Comparison of ENCODE assay signal across 35 cellular contexts in genomic region chr22:39980635-39981034, GRCh38. TPM values are rescaled to one million over a fixed set of nuclear protein-coding genes. Genes with fewer than 3 reads are reported as not detected.
DNase-seq lines count a peak whose midpoint lies in the region; ATAC-seq and TF ChIP-seq lines count a peak whose summit lies in the region.
"Had no signal": no experiment of that assay in that cellular context is flagged by ENCODE, and none has a peak within 500 bp of the region (broad histone marks: within the 10 kb centered on the region; RNA-seq: fewer than 3 reads in every experiment).

No MANE protein-coding gene starts in this region.

- peaks cover 5% of the 10 kb centered on the region for H3K36me3 ChIP-seq in CD8-positive, alpha-beta memory T cell (ENCODE audit: insufficient read depth, low read length)
- no peaks in the 10 kb centered on the region for H3K36me3 ChIP-seq in lower lobe of right lung
- H3K36me3 ChIP-seq: ascending aorta, cardiac muscle cell, stomach, uterus had no signal

- H3K27me3 ChIP-seq in CD8-positive, alpha-beta memory T cell (ENCODE audit: insufficient read depth, low read length, poor library complexity, severe bottlenecking) = no peaks in the 10 kb centered on the region
- H3K27me3 ChIP-seq in lower lobe of right lung (ENCODE audit: low read depth) = peaks cover 22% of the 10 kb centered on the region
- H3K27me3 ChIP-seq: ascending aorta, cardiac muscle cell, uterus had no signal

- CTCF ChIA-PET in CD8-positive, alpha-beta memory T cell (lab: Charles Lee) = no interaction called here

- intact Hi-C loops in lower lobe of right lung (cut with DNase I) = no loop called here

- no peaks in the 10 kb centered on the region for H3K9me3 ChIP-seq in CD8-positive, alpha-beta memory T cell (ENCODE audit: low read length)
- H3K9me3 ChIP-seq in lower lobe of right lung = no peaks in the 10 kb centered on the region
- H3K9me3 ChIP-seq: ascending aorta, stomach, uterus had no signal

- no peaks in the 10 kb centered on the region for H3K9me3 Mint-ChIP-seq in CD8-positive, alpha-beta memory T cell
- H3K9me3 Mint-ChIP-seq in activated naive CD8-positive, alpha-beta T cell treated with anti-CD3 and anti-CD28 coated beads for 36 hours = peaks cover 3% of the 10 kb centered on the region
- H3K9me3 Mint-ChIP-seq in chondrocyte (ENCODE audit: low read depth) = no peaks in the 10 kb centered on the region
- H3K9me3 Mint-ChIP-seq: activated CD4-positive, alpha-beta memory T cell treated with anti-CD3 and anti-CD28 coated beads for 36 hours; effector memory CD8-positive, alpha-beta T cell; HFFc6 had no signal

- POLR2A ChIA-PET in CD8-positive, alpha-beta memory T cell (lab: Charles Lee) = no interaction called here

- TF ChIP-seq CTCF in lower lobe of right lung (IDR thresholded peaks at IDR 0.05) (no peak), chondrocyte (IDR thresholded peaks at IDR 0.05) (no peak)

- peaks cover 23 to 25% (median 24%) of the 10 kb centered on the region in 3 donors for H3K4me1 Mint-ChIP-seq in CD8-positive, alpha-beta memory T cell
- H3K4me1 Mint-ChIP-seq in activated naive CD8-positive, alpha-beta T cell treated with anti-CD3 and anti-CD28 coated beads for 36 hours = peaks cover 36% of the 10 kb centered on the region
- H3K4me1 Mint-ChIP-seq in chondrocyte (ENCODE audit: low read depth) = peaks cover 6% of the 10 kb centered on the region

- ATAC-seq in lower lobe of right lung (peak; percentile 25 to 31), GM18858 (IDR thresholded peaks at IDR 0.05; ENCODE audit: unreplicated experiment) (no peak)
- ATAC-seq: activated CD4-positive, CD25-positive, alpha-beta regulatory T cell treated with anti-CD3 and anti-CD28 coated beads, Interleukin-2, amount 50 U/mL, for 24 hours; effector memory CD8-positive, alpha-beta T cell; left lobe of liver; Panc1; right cardiac atrium had no signal

- DNase-seq in Ammon's horn (ENCODE audit: low spot score) = peak; percentile 30
- DNase-seq in CD8-positive, alpha-beta memory T cell = no peak
- no peak for DNase-seq in activated naive CD8-positive, alpha-beta T cell treated with anti-CD3 and anti-CD28 coated beads for 36 hours
- DNase-seq in lower lobe of right lung = no peak
- no peak for DNase-seq in cerebellar nuclear complex (lab: John Stamatoyannopoulos, UW)
- no peak for DNase-seq in chondrocyte (ENCODE audit: low spot score)
- DNase-seq: ACHN; activated CD4-positive, alpha-beta memory T cell treated with anti-CD3 and anti-CD28 coated beads for 36 hours; effector memory CD8-positive, alpha-beta T cell; erythroblast; glutamatergic neuron; GM23248; HFFc6; mesendoderm; NCI-H1092 treated with DMSO at 0.1 percent for 48 hours; NCI-H1694 treated with DMSO at 0.1 percent for 48 hours; NCI-H2171 treated with DMSO at 0.1 percent for 48 hours; NCI-H526; right cardiac atrium; SHP77; stimulated activated CD4-positive, alpha-beta T cell treated with anti-CD3 and anti-CD28 coated beads, Interleukin-1b, Interleukin-23, amount 100 ng/mL, for 48 hours; stomach; T-helper 2 cell; uterus had no signal

- H3K27me3 Mint-ChIP-seq in CD8-positive, alpha-beta memory T cell = peaks cover 0 to 10% of the 10 kb centered on the region in 2 donors
- H3K27me3 Mint-ChIP-seq in activated naive CD8-positive, alpha-beta T cell treated with anti-CD3 and anti-CD28 coated beads for 36 hours = no peaks in the 10 kb centered on the region
- peaks cover 25% of the 10 kb centered on the region for H3K27me3 Mint-ChIP-seq in chondrocyte (ENCODE audit: low read depth)
- H3K27me3 Mint-ChIP-seq: activated CD4-positive, alpha-beta memory T cell treated with anti-CD3 and anti-CD28 coated beads for 36 hours; effector memory CD8-positive, alpha-beta T cell had no signal

- H3K4me3 Mint-ChIP-seq in CD8-positive, alpha-beta memory T cell = no peak overlapping the region
- peak overlapping the region; percentile 19 for H3K4me3 Mint-ChIP-seq in activated naive CD8-positive, alpha-beta T cell treated with anti-CD3 and anti-CD28 coated beads for 36 hours
- H3K4me3 Mint-ChIP-seq in chondrocyte (ENCODE audit: unreplicated experiment) = no peak overlapping the region
- H3K4me3 Mint-ChIP-seq: activated CD4-positive, alpha-beta memory T cell treated with anti-CD3 and anti-CD28 coated beads for 36 hours; effector memory CD8-positive, alpha-beta T cell; HFFc6 had no signal

- peaks cover 0 to 12% (median 3%) of the 10 kb centered on the region in 3 donors for H3K36me3 Mint-ChIP-seq in CD8-positive, alpha-beta memory T cell
- peaks cover 24% of the 10 kb centered on the region for H3K36me3 Mint-ChIP-seq in activated naive CD8-positive, alpha-beta T cell treated with anti-CD3 and anti-CD28 coated beads for 36 hours
- H3K36me3 Mint-ChIP-seq in chondrocyte (ENCODE audit: low read depth) = no peaks in the 10 kb centered on the region
- H3K36me3 Mint-ChIP-seq: activated CD4-positive, alpha-beta memory T cell treated with anti-CD3 and anti-CD28 coated beads for 36 hours; activated naive CD4-positive, alpha-beta T cell treated with anti-CD3 and anti-CD28 coated beads, Interleukin-2, amount 50 U/mL, for 72 hours had no signal

- no peak overlapping the region for H3K4me3 ChIP-seq in CD8-positive, alpha-beta memory T cell (ENCODE audit: low read length)
- no peak overlapping the region for H3K4me3 ChIP-seq in lower lobe of right lung
- H3K4me3 ChIP-seq: ascending aorta, cardiac muscle cell, GM23248, stomach, uterus had no signal

- H3K27ac Mint-ChIP-seq in CD8-positive, alpha-beta memory T cell = peak overlapping the region in 5 of 8 donors; percentile 36 to 94 (median 85)
- H3K27ac Mint-ChIP-seq in activated naive CD8-positive, alpha-beta T cell treated with anti-CD3 and anti-CD28 coated beads for 36 hours = no peak overlapping the region
- H3K27ac Mint-ChIP-seq in chondrocyte (ENCODE audit: unreplicated experiment) = no peak overlapping the region
- H3K27ac Mint-ChIP-seq: activated CD4-positive, alpha-beta memory T cell treated with anti-CD3 and anti-CD28 coated beads for 36 hours; HFFc6 had no signal

- no peak overlapping the region for H3K27ac ChIP-seq in CD8-positive, alpha-beta memory T cell (ENCODE audit: low read depth, low read length)
- no peak overlapping the region for H3K27ac ChIP-seq in lower lobe of right lung
- H3K27ac ChIP-seq: ascending aorta, cardiac muscle cell, GM23248, stomach, uterus had no signal

- H3K4me1 ChIP-seq in CD8-positive, alpha-beta memory T cell (ENCODE audit: insufficient read depth, low read length) = peaks cover 12% of the 10 kb centered on the region
- H3K4me1 ChIP-seq in lower lobe of right lung = no peaks in the 10 kb centered on the region
- H3K4me1 ChIP-seq: ascending aorta, stomach, uterus had no signal

RNA-seq across cellular contexts. Expression of gene FAM83F, which starts 14.1 kb away (rescaled TPM):
- total RNA-seq in CD8-positive, alpha-beta memory T cell = under 1 TPM; 0.33 to 0.51 TPM
- polyA plus RNA-seq in CD8-positive, alpha-beta memory T cell = 0.01 TPM
- total RNA-seq in activated naive CD8-positive, alpha-beta T cell treated with anti-CD3 and anti-CD28 coated beads for 36 hours = 1 to 10 TPM; 3.4 to 3.6 TPM
- total RNA-seq in lower lobe of right lung (1.4 TPM), chondrocyte (0.22 TPM in 1 of 3 replicates, not detected in the others)
- total RNA-seq: ascending aorta, fibroblast of villous mesenchyme, GM23248, HFFc6 had no signal
- polyA plus RNA-seq: BJ, cardiac muscle cell, GM23248 had no signal

RNA-seq across cellular contexts. Expression of gene TMA7B, which starts 20.4 kb away (rescaled TPM):
- total RNA-seq in CD8-positive, alpha-beta memory T cell = 1 to 10 TPM; 1.4 to 2.0 TPM
- polyA plus RNA-seq in CD8-positive, alpha-beta memory T cell = 3.0 TPM
- 1 to 10 TPM; 1.0 to 1.3 TPM for total RNA-seq in activated naive CD8-positive, alpha-beta T cell treated with anti-CD3 and anti-CD28 coated beads for 36 hours
- 1.4 TPM for total RNA-seq in lower lobe of right lung
- not detected in 3 replicates for total RNA-seq in chondrocyte
- total RNA-seq: ascending aorta, cardiac muscle cell, fibroblast of villous mesenchyme, GM23248, HFFc6, HT1080, left lobe of liver, MCF 10A, uterus had no signal
- polyA plus RNA-seq: BJ, cardiac muscle cell, GM23248, stomach had no signal

Comparison
In these comparisons a context has a peak if more than half of its experiments do, and no peak if none do; other contexts are left out.
1. H3K27ac Mint-ChIP-seq: peak in CD8-positive, alpha-beta memory T cell (5 of 8); none in activated naive CD8-positive, alpha-beta T cell treated with anti-CD3 and anti-CD28 coated beads for 36 hours (single experiment) and chondrocyte (single experiment).